Comparison of ENCODE assay signal across 8 cellular contexts in genomic region chr1:26826261-26827201, GRCh38. TPM values are rescaled to one million over a fixed set of nuclear protein-coding genes. Genes with fewer than 3 reads are reported as not detected.
DNase-seq lines count a peak whose midpoint lies in the region; ATAC-seq and TF ChIP-seq lines count a peak whose summit lies in the region.

TSS of gene ZDHHC18 (plus strand) at chr1:26826688. CDS start at chr1:26826805, 117 bp downstream.

- H3K4me3 ChIP-seq in right atrium auricular region (peak within 1 kb of the TSS; percentile 84 to 86), psoas muscle (peak within 1 kb of the TSS; percentile 80)

- H3K9me3 ChIP-seq in right atrium auricular region: no peaks in the 10 kb centered on the region
- no peaks in the 10 kb centered on the region for H3K9me3 ChIP-seq in psoas muscle

- H3K27ac ChIP-seq in right atrium auricular region (peak within 1 kb of the TSS; percentile 85), psoas muscle (peak within 1 kb of the TSS; percentile 71)

- intact Hi-C loops in psoas muscle (cut with DNase I): no loop called here

- H3K27me3 ChIP-seq in right atrium auricular region (no peaks in the 10 kb centered on the region), psoas muscle (ENCODE audit: insufficient read depth in 3 of 3, low read length in 2 of 3) (no peaks in the 10 kb centered on the region)

- peak; percentile 81 for ATAC-seq in GM21619 (IDR thresholded peaks at IDR 0.05; ENCODE audit: unreplicated experiment)
- ATAC-seq in psoas muscle: peak; percentile 89 to 95 (median 92)

- peaks cover under 1% of the 10 kb centered on the region for H3K36me3 ChIP-seq in right atrium auricular region
- H3K36me3 ChIP-seq in psoas muscle (ENCODE audit: insufficient read depth in 1 of 2, low read depth in 1 of 2): peaks cover 0 to 8% of the 10 kb centered on the region in 2 donors

- WGBS in psoas muscle, 3 donors: 0 to 2% (median 1%) methylated on average over 37 to 110 of the region's 114 CpGs

- peaks cover 0 to 43% of the 10 kb centered on the region in 2 donors for H3K4me1 ChIP-seq in right atrium auricular region
- peaks cover 18% of the 10 kb centered on the region for H3K4me1 ChIP-seq in psoas muscle

- peak; percentile 60 to 61 for TF ChIP-seq CTCF in right atrium auricular region (IDR thresholded peaks at IDR 0.05)
- peak; percentile 59 for TF ChIP-seq CTCF in psoas muscle (IDR thresholded peaks at IDR 0.05)

- DNase-seq in Daoy (ENCODE audit: low read depth) (peak; percentile 81), Kasumi-1 (lab: John Stamatoyannopoulos, UW) (peak; percentile 43 to 62), T-helper 1 cell (peak; percentile 49 to 76 (median 59)), amygdala (lab: John Stamatoyannopoulos, UW) (peak in 42 of 56 donors; percentile 6 to 76 (median 55)), right atrium auricular region (ENCODE audit: low spot score) (peak; percentile 62), psoas muscle (peak; percentile 79 to 85), GF-D8 (lab: John Stamatoyannopoulos, UW) (no peak)

RNA-seq across cellular contexts. Expression of gene ZDHHC18, which starts in this region (rescaled TPM):
- total RNA-seq in Daoy (2014; rRNA removed; shearing (Covaris generic)): 10.7 and 13.9 TPM in 2 replicates
- total RNA-seq in right atrium auricular region (10 to 100 TPM; 19.8 to 22.5 TPM), psoas muscle (10 to 100 TPM in 3 of 4 donors, 1 to 10 TPM in 1; 9.9 to 16.9 (median 12.5) TPM)
- polyA plus RNA-seq in psoas muscle: 10 to 100 TPM in 1 of 3 donors, 1 to 10 TPM in 2; 7.7 to 11.3 (median 9.6) TPM
